ENCODE assay signal across 8 cellular contexts in genomic region chr22:25403752-25404471, GRCh38.
DNase-seq lines count a peak whose midpoint lies in the region; ATAC-seq and TF ChIP-seq lines count a peak whose summit lies in the region.

No MANE protein-coding gene starts in this region.

- peak overlapping the region; percentile 63 for H3K4me3 ChIP-seq in CD8-positive, alpha-beta memory T cell (ENCODE audit: low read length)
- H3K4me3 ChIP-seq in HL-60 (replicated peaks; ENCODE audit: insufficient read depth, low read length) (peak overlapping the region; percentile 82), fibroblast of the aortic adventitia (ENCODE audit: low read depth, low read length) (peak overlapping the region; percentile 75)

- H3K27ac ChIP-seq in CD8-positive, alpha-beta memory T cell (ENCODE audit: low read depth, low read length): peak overlapping the region; percentile 52
- peak overlapping the region; percentile 80 for H3K27ac ChIP-seq in HL-60 (replicated peaks)

- peaks cover 34% of the 10 kb centered on the region for H3K4me1 ChIP-seq in CD8-positive, alpha-beta memory T cell (ENCODE audit: insufficient read depth, low read length)

- H3K9me3 ChIP-seq in CD8-positive, alpha-beta memory T cell (ENCODE audit: low read length): no peaks in the 10 kb centered on the region

- H3K4me1 Mint-ChIP-seq in CD8-positive, alpha-beta memory T cell: peaks cover 34 to 48% (median 37%) of the 10 kb centered on the region in 3 donors
- peaks cover 51% of the 10 kb centered on the region for H3K4me1 Mint-ChIP-seq in osteocyte (ENCODE audit: unreplicated experiment)

- no peak for ATAC-seq in GM18498 (IDR thresholded peaks at IDR 0.05; ENCODE audit: unreplicated experiment)

- H3K36me3 Mint-ChIP-seq in CD8-positive, alpha-beta memory T cell: peaks cover 0 to 2% (median 0%) of the 10 kb centered on the region in 3 donors
- no peaks in the 10 kb centered on the region for H3K36me3 Mint-ChIP-seq in osteocyte (ENCODE audit: unreplicated experiment)

- H3K27me3 Mint-ChIP-seq in CD8-positive, alpha-beta memory T cell: peaks cover 0 to 1% of the 10 kb centered on the region in 2 donors
- H3K27me3 Mint-ChIP-seq in osteocyte (ENCODE audit: unreplicated experiment): no peaks in the 10 kb centered on the region

- H3K36me3 ChIP-seq in CD8-positive, alpha-beta memory T cell (ENCODE audit: insufficient read depth, low read length): no peaks in the 10 kb centered on the region

- H3K27me3 ChIP-seq in CD8-positive, alpha-beta memory T cell (ENCODE audit: insufficient read depth, low read length, poor library complexity, severe bottlenecking): no peaks in the 10 kb centered on the region
- H3K27me3 ChIP-seq in HL-60 (ENCODE audit: insufficient read depth, poor library complexity, severe bottlenecking): no peaks in the 10 kb centered on the region

- no peak for DNase-seq in CD8-positive, alpha-beta memory T cell
- DNase-seq in HL-60 (ENCODE audit: low read depth in 1 of 2, low spot score in 1 of 2) (peak in 1 of 2 experiments; percentile 74), UCSD-AML1 (lab: John Stamatoyannopoulos, UW; ENCODE audit: unreplicated experiment) (peak; percentile 27), fibroblast of the aortic adventitia (ENCODE audit: low read depth) (peak; percentile 47), osteocyte (ENCODE audit: extremely low spot score, unreplicated experiment) (no peak), activated gamma-delta T cell (lab: John Stamatoyannopoulos, UW) (no peak), putamen (ENCODE audit: low spot score) (no peak)

- peak overlapping the region; percentile 89 to 97 (median 92) for H3K4me3 Mint-ChIP-seq in CD8-positive, alpha-beta memory T cell
- peak overlapping the region; percentile 77 for H3K4me3 Mint-ChIP-seq in osteocyte (ENCODE audit: unreplicated experiment)

- POLR2A ChIA-PET in CD8-positive, alpha-beta memory T cell (lab: Charles Lee): no interaction called here

- H3K9me3 Mint-ChIP-seq in CD8-positive, alpha-beta memory T cell: no peaks in the 10 kb centered on the region
- H3K9me3 Mint-ChIP-seq in osteocyte (ENCODE audit: unreplicated experiment): no peaks in the 10 kb centered on the region

- CTCF ChIA-PET in CD8-positive, alpha-beta memory T cell (lab: Charles Lee): no interaction called here

- TF ChIP-seq CTCF in HL-60 (IDR thresholded peaks at IDR 0.05; ENCODE audit: insufficient read depth, low read length) (no peak), fibroblast of the aortic adventitia (IDR thresholded peaks at IDR 0.05; ENCODE audit: insufficient read depth, low read length) (peak; percentile 22), osteocyte (IDR thresholded peaks at IDR 0.05) (no peak)

- peak overlapping the region; percentile 59 to 96 (median 82) for H3K27ac Mint-ChIP-seq in CD8-positive, alpha-beta memory T cell
- peak overlapping the region; percentile 69 for H3K27ac Mint-ChIP-seq in osteocyte (ENCODE audit: unreplicated experiment)

Comparison
In these comparisons a context has a peak if more than half of its experiments do, and no peak if none do; other contexts are left out.
1. DNase-seq: peak in UCSD-AML1 (single experiment) and fibroblast of the aortic adventitia (single experiment); none in CD8-positive, alpha-beta memory T cell (0 of 5), osteocyte (single experiment), activated gamma-delta T cell (single experiment) and putamen (single experiment).
2. Peak in every context shown above with its lines, with median percentiles within 50 percentile points of each other: H3K4me3 ChIP-seq.